ENCODE assay signal across 8 cellular contexts in genomic region chr6:157221049-157221816, GRCh38.
A peak's percentile ranks its signal among the peaks of the same experiment; 100 is the strongest.
DNase-seq lines count a peak whose midpoint lies in the region; ATAC-seq and TF ChIP-seq lines count a peak whose summit lies in the region.

No MANE protein-coding gene starts in this region.

- intact Hi-C loops in heart left ventricle (cut with DNase I) (no loop called here), uterus (cut with DNase I; ENCODE audit: low total_unique reads) (no loop called here)

- peaks cover 3 to 33% (median 16%) of the 10 kb centered on the region in 12 donors for H3K4me1 ChIP-seq in heart left ventricle
- peaks cover 8 to 9% of the 10 kb centered on the region in 2 donors for H3K4me1 ChIP-seq in uterus

- POLR2A ChIA-PET in BJ (lab: Charles Lee): no interaction called here
- POLR2A ChIA-PET in activated naive CD8-positive, alpha-beta T cell treated with anti-CD3 and anti-CD28 coated beads, Interleukin-2, amount 10 ng/mL, durations not matched to agents 7 days and 5 days (lab: Charles Lee): interaction anchor here (0.6 kb wide), 1 partner anchor 9 kb away, joined by 3 read pairs; no protein-coding TSS in a partner anchor

- DNase-seq in BJ (ENCODE audit: low read depth): no peak
- peak; percentile 88 for DNase-seq in GM20000 (ENCODE audit: low spot score)
- peak; percentile 79 for DNase-seq in LNCaP clone FGC (ENCODE audit: low read depth)
- peak; percentile 43 for DNase-seq in SW480 (ENCODE audit: low spot score)
- DNase-seq in activated naive CD8-positive, alpha-beta T cell treated with anti-CD3 and anti-CD28 coated beads, Interleukin-2, amount 10 ng/mL, durations not matched to agents 7 days and 5 days: peak; percentile 89
- peak; percentile 79 to 92 (median 85) for DNase-seq in heart left ventricle
- peak; percentile 43 for DNase-seq in renal cortical epithelial cell (ENCODE audit: low read depth)
- peak; percentile 73 to 82 for DNase-seq in uterus

- H3K27ac ChIP-seq in heart left ventricle (peak overlapping the region in 1 of 12 donors; percentile 1), uterus (peak overlapping the region in 1 of 2 donors; percentile 0)

- no peaks in the 10 kb centered on the region for H3K9me3 Mint-ChIP-seq in activated naive CD8-positive, alpha-beta T cell treated with anti-CD3 and anti-CD28 coated beads, Interleukin-2, amount 10 ng/mL, durations not matched to agents 7 days and 5 days

- H3K4me3 Mint-ChIP-seq in activated naive CD8-positive, alpha-beta T cell treated with anti-CD3 and anti-CD28 coated beads, Interleukin-2, amount 10 ng/mL, durations not matched to agents 7 days and 5 days: peak overlapping the region; percentile 80

- no peaks in the 10 kb centered on the region for H3K9me3 ChIP-seq in heart left ventricle
- H3K9me3 ChIP-seq in uterus: no peaks in the 10 kb centered on the region

- TF ChIP-seq POLR2A in heart left ventricle (IDR thresholded peaks at IDR 0.05) (peak in 1 of 2 donors; percentile 17), uterus (IDR thresholded peaks at IDR 0.05) (no peak)

- WGBS in heart left ventricle, 4 donors: 23 to 25% (median 23%) methylated on average over 41 of the region's 41 CpGs

- H3K27me3 ChIP-seq in BJ (ENCODE audit: control insufficient read depth, insufficient read depth, low read length): no peaks in the 10 kb centered on the region; the same call in 1 of the 2 replicates
- H3K27me3 ChIP-seq in heart left ventricle: no peaks in the 10 kb centered on the region
- H3K27me3 ChIP-seq in uterus: no peaks in the 10 kb centered on the region

- no peaks in the 10 kb centered on the region for H3K27me3 Mint-ChIP-seq in activated naive CD8-positive, alpha-beta T cell treated with anti-CD3 and anti-CD28 coated beads, Interleukin-2, amount 10 ng/mL, durations not matched to agents 7 days and 5 days

- peak overlapping the region; percentile 38 for H3K4me3 ChIP-seq in BJ (ENCODE audit: low read depth, low read length)
- peak overlapping the region; percentile 26; the same call in 1 of the 2 replicates for H3K4me3 ChIP-seq in LNCaP clone FGC (ENCODE audit: low read depth, low read length)
- H3K4me3 ChIP-seq in heart left ventricle: peak overlapping the region in 11 of 12 donors; percentile 19 to 67 (median 51)
- H3K4me3 ChIP-seq in uterus: peak overlapping the region; percentile 23 to 34

- H3K27ac Mint-ChIP-seq in activated naive CD8-positive, alpha-beta T cell treated with anti-CD3 and anti-CD28 coated beads, Interleukin-2, amount 10 ng/mL, durations not matched to agents 7 days and 5 days: peak overlapping the region; percentile 95

- H3K36me3 ChIP-seq in BJ (ENCODE audit: control insufficient read depth, insufficient read depth, low read length): no peaks in the 10 kb centered on the region
- H3K36me3 ChIP-seq in heart left ventricle: no peaks in the 10 kb centered on the region
- H3K36me3 ChIP-seq in uterus: no peaks in the 10 kb centered on the region

- peak; percentile 41 for TF ChIP-seq CTCF in BJ (IDR thresholded peaks at IDR 0.05; ENCODE audit: insufficient read depth, low read depth, low read length)
- TF ChIP-seq CTCF in GM20000 (IDR thresholded peaks at IDR 0.05; ENCODE audit: extremely low read depth, missing control alignments): no peak
- 0 out of 2 replicates have a peak, but pooled peaks have one; percentile 2 for TF ChIP-seq CTCF in LNCaP clone FGC (IDR thresholded peaks at IDR 0.05; ENCODE audit: control insufficient read depth, extremely low read depth, insufficient read depth)
- peak in 10 of 12 donors; percentile 10 to 52 (median 30) for TF ChIP-seq CTCF in heart left ventricle (IDR thresholded peaks at IDR 0.05)
- TF ChIP-seq CTCF in uterus (IDR thresholded peaks at IDR 0.05): peak; percentile 20 to 52 (median 38)

- H3K36me3 Mint-ChIP-seq in activated naive CD8-positive, alpha-beta T cell treated with anti-CD3 and anti-CD28 coated beads, Interleukin-2, amount 10 ng/mL, durations not matched to agents 7 days and 5 days: no peaks in the 10 kb centered on the region

- H3K4me1 Mint-ChIP-seq in activated naive CD8-positive, alpha-beta T cell treated with anti-CD3 and anti-CD28 coated beads, Interleukin-2, amount 10 ng/mL, durations not matched to agents 7 days and 5 days: peaks cover 21% of the 10 kb centered on the region

- peak; percentile 80 for ATAC-seq in activated naive CD8-positive, alpha-beta T cell treated with anti-CD3 and anti-CD28 coated beads, Interleukin-2, amount 10 ng/mL, durations not matched to agents 7 days and 5 days (ENCODE audit: low read depth)
- ATAC-seq in heart left ventricle: peak; percentile 43 to 84 (median 76)

- CTCF ChIA-PET in BJ (lab: Yijun Ruan, JAX): interaction anchor here (1.0 to 1.1 kb wide), 2 partner anchors 14 to 15 kb away, joined by 3 read pairs; no protein-coding TSS in a partner anchor
